In the genomic region with DNA sequence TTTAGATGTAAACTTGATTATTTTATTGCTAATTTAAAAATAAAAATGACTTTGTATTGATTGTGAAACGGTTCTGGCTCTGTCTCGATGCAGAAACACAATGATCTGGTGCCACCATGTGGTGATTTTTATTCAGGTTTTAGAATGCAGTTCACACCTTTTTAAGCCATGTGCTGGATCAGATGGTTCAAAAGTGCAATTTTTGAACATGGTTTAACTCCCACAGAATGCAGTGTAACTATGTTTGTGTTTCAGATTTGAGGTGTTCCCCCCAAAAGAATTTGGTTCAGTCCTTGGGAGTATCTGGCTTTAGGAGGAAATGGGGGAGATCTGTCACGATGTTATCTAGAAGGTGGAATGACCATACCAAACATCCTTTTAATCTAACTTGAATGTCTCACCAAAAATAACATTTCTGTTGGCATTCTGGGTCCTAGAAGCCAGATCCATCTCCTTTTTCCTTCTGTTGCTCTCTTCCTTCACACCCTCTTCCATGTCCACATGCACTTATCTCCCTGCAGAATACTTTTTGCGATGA, we compare ENCODE assay signal across 8 cellular contexts. TPM values are rescaled to one million over a fixed set of nuclear protein-coding genes. Genes with fewer than 3 reads are reported as not detected.
A peak's percentile ranks its signal among the peaks of the same experiment; 100 is the strongest.
DNase-seq lines count a peak whose midpoint lies in the region; ATAC-seq and TF ChIP-seq lines count a peak whose summit lies in the region.

No MANE protein-coding gene starts in this region.

- no peaks in the 10 kb centered on the region for H3K9me3 ChIP-seq in Peyer's patch

- no peak for TF ChIP-seq POLR2A in Peyer's patch (IDR thresholded peaks at IDR 0.05)

- ATAC-seq in HG03520 (IDR thresholded peaks at IDR 0.05; ENCODE audit: unreplicated experiment): peak; percentile 58
- ATAC-seq in HG03571 (IDR thresholded peaks at IDR 0.05; ENCODE audit: unreplicated experiment): no peak

- no peaks in the 10 kb centered on the region for H3K27me3 ChIP-seq in Peyer's patch

- H3K4me3 ChIP-seq in Peyer's patch: no peak overlapping the region

- H3K27ac ChIP-seq in Peyer's patch: no peak overlapping the region

- in situ Hi-C loops in T47D (cut with HindIII; ENCODE audit: low pct_unique_long_range_greater_than_20kb, low sequenced_read_pairs): no loop called here

- peaks cover 0 to 13% (median 0%) of the 10 kb centered on the region in 4 donors for H3K4me1 ChIP-seq in Peyer's patch

- DNase-seq in activated naive CD4-positive, alpha-beta T cell treated with Interleukin-2 at 50 U/mL for 16 hours: peak; percentile 19
- no peak for DNase-seq in activated naive CD4-positive, alpha-beta T cell treated with anti-CD3 and anti-CD28 coated beads, Interleukin-2, amount 50 U/mL, for 16 hours
- DNase-seq in Peyer's patch (peak in 1 of 3 donors; percentile 62), T47D (ENCODE audit: low read depth in 1 of 2, low spot score in 1 of 2) (peak; percentile 23 to 79), kidney tubule cell (ENCODE audit: low spot score) (peak; percentile 62), stromal cell of bone marrow (ENCODE audit: low read depth) (peak; percentile 40)

- TF ChIP-seq CTCF in Peyer's patch (IDR thresholded peaks at IDR 0.05): peak; percentile 23 to 89 (median 75)

- peaks cover 0 to 54% (median 0%) of the 10 kb centered on the region in 3 donors for H3K36me3 ChIP-seq in Peyer's patch

RNA-seq across cellular contexts. Expression of a gene that starts 7.9 kb away (rescaled TPM):
- 10 to 100 TPM; 25.9 to 80.9 (median 46.0) TPM for total RNA-seq in Peyer's patch

RNA-seq across cellular contexts. Expression of a gene that starts 42.6 kb away (rescaled TPM):
- total RNA-seq in Peyer's patch: not detected

RNA-seq across cellular contexts. Expression of a gene that starts 47.5 kb away (rescaled TPM):
- 100 to 1,000 TPM in 3 of 4 donors, 10 to 100 TPM in 1; 77.7 to 167 (median 121) TPM for total RNA-seq in Peyer's patch
